In genomic region chr6:20571261-20571660, GRCh38 we compare ENCODE assay signal across 1 cellular context.
TF ChIP-seq lines count a peak whose summit lies in the region.

No MANE protein-coding gene starts in this region.

TF ChIP-seq in K562, 482 proteins besides CTCF, POLR2A, EP300 and RAD21 (continued from another document and continues in another):
- no peak for TF ChIP-seq ZMIZ1 (IDR thresholded peaks at IDR 0.05; ENCODE audit: low read depth in 2 of 2, low read length in 2 of 2)
- no peak for TF ChIP-seq SREBF2 (CRISPR knock-in tag; IDR thresholded peaks at IDR 0.05)
- no peak for TF ChIP-seq JUN (IDR thresholded peaks at IDR 0.05; ENCODE audit: borderline replicate concordance, low read depth, low read length)
- TF ChIP-seq JUN (CRISPR knock-in tag; IDR thresholded peaks at IDR 0.05; ENCODE audit: borderline replicate concordance), result no peak
- no peak for TF ChIP-seq PURB (CRISPR knock-in tag; IDR thresholded peaks at IDR 0.05; ENCODE audit: low read depth)
- no peak for TF ChIP-seq ZNF224 (CRISPR knock-in tag; IDR thresholded peaks at IDR 0.05)
- TF ChIP-seq CAMTA2 (CRISPR knock-in tag; conservative IDR thresholded peaks at IDR 0.05), result no peak
- TF ChIP-seq DPF2 (IDR thresholded peaks at IDR 0.05), result no peak; the same call in 1 of the 2 replicates
- TF ChIP-seq ZC3H11A (IDR thresholded peaks at IDR 0.05; ENCODE audit: low read depth, low read length), result no peak
- peak; percentile 59 for TF ChIP-seq TCF3 (CRISPR knock-in tag; IDR thresholded peaks at IDR 0.05)
- TF ChIP-seq SRSF3 (IDR thresholded peaks at IDR 0.05; ENCODE audit: insufficient read depth, low read length), result no peak
- no peak for TF ChIP-seq NR2C1 (IDR thresholded peaks at IDR 0.05)
- TF ChIP-seq NR2C1 (tag; IDR thresholded peaks at IDR 0.05), result no peak
- no peak for TF ChIP-seq ZEB2 (IDR thresholded peaks at IDR 0.05)
- no peak for TF ChIP-seq POLR3A (IDR thresholded peaks at IDR 0.05; ENCODE audit: borderline replicate concordance, extremely low read depth, insufficient read depth, insufficient read length)
- no peak for TF ChIP-seq NR4A1 (CRISPR knock-in tag; IDR thresholded peaks at IDR 0.05)
- TF ChIP-seq NR4A1 (tag; IDR thresholded peaks at IDR 0.05), result no peak
- peak; percentile 41 for TF ChIP-seq MEIS2 (IDR thresholded peaks at IDR 0.05; ENCODE audit: partially characterized antibody)
- TF ChIP-seq ZNF384 (IDR thresholded peaks at IDR 0.05; ENCODE audit: low read depth, low read length), result no peak
- no peak for TF ChIP-seq HINFP (tag; conservative IDR thresholded peaks at IDR 0.05; ENCODE audit: low read depth)
- TF ChIP-seq SIRT6 (IDR thresholded peaks at IDR 0.05; ENCODE audit: low read depth, low read length), result no peak
- no peak for TF ChIP-seq ZNF324 (CRISPR knock-in tag; IDR thresholded peaks at IDR 0.05)
- no peak for TF ChIP-seq PCBP1 (IDR thresholded peaks at IDR 0.05; ENCODE audit: low read depth, low read length, poor library complexity, severe bottlenecking)
- TF ChIP-seq ZNF766 (CRISPR knock-in tag; conservative IDR thresholded peaks at IDR 0.05), result no peak
- TF ChIP-seq ZSCAN32 (CRISPR knock-in tag; IDR thresholded peaks at IDR 0.05), result no peak
- no peak for TF ChIP-seq ZNF212 (CRISPR knock-in tag; IDR thresholded peaks at IDR 0.05)
- peak; percentile 82 for TF ChIP-seq CBFA2T3 (IDR thresholded peaks at IDR 0.05)
- TF ChIP-seq TBL1XR1 (IDR thresholded peaks at IDR 0.05; ENCODE audit: low read length in 2 of 2), result 0 out of 4 replicates have a peak, but pooled peaks of 1 of the 2 experiments have one; percentile 16
- no peak for TF ChIP-seq ADNP (tag; IDR thresholded peaks at IDR 0.05)
- peak; percentile 76; the same call in 1 of the 2 replicates for TF ChIP-seq SPI1 (IDR thresholded peaks at IDR 0.05; ENCODE audit: borderline replicate concordance, low read depth, low read length)
- TF ChIP-seq NFXL1 (CRISPR knock-in tag; IDR thresholded peaks at IDR 0.05), result no peak
- TF ChIP-seq CEBPB (tag; IDR thresholded peaks at IDR 0.05), result no peak
- TF ChIP-seq ZBTB49 (CRISPR knock-in tag; IDR thresholded peaks at IDR 0.05; ENCODE audit: borderline replicate concordance), result no peak
- TF ChIP-seq KLF16 (IDR thresholded peaks at IDR 0.05), result peak; percentile 59; the same call in 1 of the 2 replicates
- TF ChIP-seq IRF9 (tag; IDR thresholded peaks at IDR 0.05), result no peak
- peak; percentile 92 for TF ChIP-seq TEAD4 (IDR thresholded peaks at IDR 0.05; ENCODE audit: low read length)
- no peak for TF ChIP-seq TEAD4 (CRISPR knock-in tag; IDR thresholded peaks at IDR 0.05; ENCODE audit: borderline replicate concordance)
- no peak for TF ChIP-seq BACH1 (tag; IDR thresholded peaks at IDR 0.05)
- TF ChIP-seq FOXK1 (CRISPR knock-in tag; IDR thresholded peaks at IDR 0.05; ENCODE audit: borderline replicate concordance), result no peak
- TF ChIP-seq NR0B1 (IDR thresholded peaks at IDR 0.05; ENCODE audit: partially characterized antibody), result no peak
- TF ChIP-seq SOX6 (IDR thresholded peaks at IDR 0.05), result peak; percentile 52; the same call in 1 of the 2 replicates
- no peak for TF ChIP-seq HBP1 (CRISPR knock-in tag; IDR thresholded peaks at IDR 0.05)
- TF ChIP-seq PHB (CRISPR knock-in tag; IDR thresholded peaks at IDR 0.05), result no peak
- TF ChIP-seq KDM5B (IDR thresholded peaks at IDR 0.05; ENCODE audit: insufficient replicate concordance, low read depth, low read length), result no peak
- 0 out of 2 replicates have a peak, but pooled peaks have one; percentile 54 for TF ChIP-seq MECOM (CRISPR knock-in tag; IDR thresholded peaks at IDR 0.05)
- TF ChIP-seq SMARCA4 (IDR thresholded peaks at IDR 0.05), result peak; percentile 28; the same call in 1 of the 2 replicates
- TF ChIP-seq PBX2 (CRISPR knock-in tag; IDR thresholded peaks at IDR 0.05; ENCODE audit: low read depth), result no peak
- peak; percentile 27; the same call in 1 of the 2 replicates for TF ChIP-seq PBX2 (tag; conservative IDR thresholded peaks at IDR 0.05; ENCODE audit: low read depth)
- no peak for TF ChIP-seq HNRNPUL1 (IDR thresholded peaks at IDR 0.05; ENCODE audit: low read length)
- no peak for TF ChIP-seq SNIP1 (IDR thresholded peaks at IDR 0.05; ENCODE audit: low read depth)
- peak in 1 of 2 experiments; percentile 46; a peak in 1 of 4 replicates for TF ChIP-seq RCOR1 (IDR thresholded peaks at IDR 0.05; ENCODE audit: borderline replicate concordance in 1 of 2, low read depth in 2 of 2, low read length in 2 of 2)
- no peak for TF ChIP-seq ZBTB9 (CRISPR knock-in tag; IDR thresholded peaks at IDR 0.05)
- no peak for TF ChIP-seq ZFX (CRISPR knock-in tag; IDR thresholded peaks at IDR 0.05)
- no peak for TF ChIP-seq THRA (IDR thresholded peaks at IDR 0.05)
- TF ChIP-seq TAL1 (IDR thresholded peaks at IDR 0.05), result peak; percentile 77
- peak; percentile 41; the same call in 1 of the 2 replicates for TF ChIP-seq ZNF24 (IDR thresholded peaks at IDR 0.05)
- TF ChIP-seq RBBP5 (IDR thresholded peaks at IDR 0.05; ENCODE audit: borderline replicate concordance, insufficient read depth, low read length, poor library complexity, severe bottlenecking), result no peak
